ENCODE assay signal across 30 cellular contexts in genomic region chr6:104983776-104984175, GRCh38. TPM values are rescaled to one million over a fixed set of nuclear protein-coding genes. Genes with fewer than 3 reads are reported as not detected.
"Had no signal": no experiment of that assay in that cellular context is flagged by ENCODE, and none has a peak within 500 bp of the region (broad histone marks: within the 10 kb centered on the region; RNA-seq: fewer than 3 reads in every experiment).

No MANE protein-coding gene starts in this region.

- H3K4me1 Mint-ChIP-seq: stimulated activated effector memory CD8-positive, alpha-beta T cell treated with anti-CD3 and anti-CD28 coated beads, Interleukin-12 subunit alpha, Interleukin-12 subunit beta, amount 100 ng/mL, for 72 hours; stimulated activated memory B cell treated with anti-CD40 and anti-IgM and Interleukin-4, amounts not matched to agents 10 μg/mL and 1 μg/mL and 100 μg/mL, for 72 hours; stimulated activated naive B cell treated with anti-CD40 and anti-IgM and Interleukin-4, amounts not matched to agents 10 μg/mL and 1 μg/mL and 100 μg/mL, for 72 hours; stimulated activated naive CD8-positive, alpha-beta T cell treated with anti-CD3 and anti-CD28 coated beads, Interleukin-15, amount 100 ng/mL, for 72 hours had no signal

- H3K27ac Mint-ChIP-seq: stimulated activated effector memory CD8-positive, alpha-beta T cell treated with anti-CD3 and anti-CD28 coated beads, Interleukin-12 subunit alpha, Interleukin-12 subunit beta, amount 100 ng/mL, for 72 hours; stimulated activated memory B cell treated with anti-CD40 and anti-IgM and Interleukin-4, amounts not matched to agents 10 μg/mL and 1 μg/mL and 100 μg/mL, for 72 hours; stimulated activated naive B cell treated with anti-CD40 and anti-IgM and Interleukin-4, amounts not matched to agents 10 μg/mL and 1 μg/mL and 100 μg/mL, for 72 hours; stimulated activated naive CD8-positive, alpha-beta T cell treated with anti-CD3 and anti-CD28 coated beads, Interleukin-15, amount 100 ng/mL, for 72 hours; stimulated activated naive CD8-positive, alpha-beta T cell treated with anti-CD3 and anti-CD28 coated beads, Interleukin-15, Interleukin-2, amounts not matched to agents 100 ng/mL and 50 ng/mL, for 24 hours; type B pancreatic cell had no signal

- H3K27me3 ChIP-seq: stomach, suprapubic skin, testis, thyroid gland, tibial artery, tibial nerve, transverse colon, upper lobe of left lung, upper lobe of right lung, uterus, vagina had no signal

- H3K36me3 ChIP-seq: stomach, suprapubic skin, thoracic aorta, thyroid gland, tibial artery, tibial nerve, transverse colon, upper lobe of left lung, upper lobe of right lung, uterus, vagina had no signal

- ATAC-seq: stimulated activated effector memory CD8-positive, alpha-beta T cell treated with anti-CD3 and anti-CD28 coated beads, Interleukin-12 subunit alpha, Interleukin-12 subunit beta, amount 100 ng/mL, for 72 hours; stimulated activated memory B cell treated with anti-CD40 and anti-IgM and Interleukin-4, amounts not matched to agents 10 μg/mL and 1 μg/mL and 100 μg/mL, for 72 hours; stimulated activated naive B cell treated with anti-CD40 and anti-IgM and Interleukin-4, amounts not matched to agents 10 μg/mL and 1 μg/mL and 100 μg/mL, for 72 hours; stimulated activated naive CD8-positive, alpha-beta T cell treated with anti-CD3 and anti-CD28 coated beads, Interleukin-15, amount 100 ng/mL, for 72 hours; stimulated activated naive CD8-positive, alpha-beta T cell treated with anti-CD3 and anti-CD28 coated beads, Interleukin-15, Interleukin-2, amounts not matched to agents 100 U/mL and 50 U/mL, for 24 hours; upper lobe of right lung had no signal

- H3K4me3 Mint-ChIP-seq: stimulated activated effector memory CD8-positive, alpha-beta T cell treated with anti-CD3 and anti-CD28 coated beads, Interleukin-12 subunit alpha, Interleukin-12 subunit beta, amount 100 ng/mL, for 72 hours; stimulated activated memory B cell treated with anti-CD40 and anti-IgM and Interleukin-4, amounts not matched to agents 10 μg/mL and 1 μg/mL and 100 μg/mL, for 72 hours; stimulated activated naive B cell treated with anti-CD40 and anti-IgM and Interleukin-4, amounts not matched to agents 10 μg/mL and 1 μg/mL and 100 μg/mL, for 72 hours; stimulated activated naive CD8-positive, alpha-beta T cell treated with anti-CD3 and anti-CD28 coated beads, Interleukin-15, amount 100 ng/mL, for 72 hours; stimulated activated naive CD8-positive, alpha-beta T cell treated with anti-CD3 and anti-CD28 coated beads, Interleukin-15, Interleukin-2, amounts not matched to agents 100 ng/mL and 50 ng/mL, for 24 hours; type B pancreatic cell had no signal

- H3K27ac ChIP-seq: stomach, suprapubic skin, testis, thoracic aorta, thyroid gland, tibial artery, tibial nerve, transverse colon, upper lobe of left lung, upper lobe of right lung, uterus, vagina had no signal

- H3K9me3 Mint-ChIP-seq: stimulated activated effector memory CD8-positive, alpha-beta T cell treated with anti-CD3 and anti-CD28 coated beads, Interleukin-12 subunit alpha, Interleukin-12 subunit beta, amount 100 ng/mL, for 72 hours; stimulated activated memory B cell treated with anti-CD40 and anti-IgM and Interleukin-4, amounts not matched to agents 10 μg/mL and 1 μg/mL and 100 μg/mL, for 72 hours; stimulated activated naive B cell treated with anti-CD40 and anti-IgM and Interleukin-4, amounts not matched to agents 10 μg/mL and 1 μg/mL and 100 μg/mL, for 72 hours; stimulated activated naive CD8-positive, alpha-beta T cell treated with anti-CD3 and anti-CD28 coated beads, Interleukin-15, Interleukin-2, amounts not matched to agents 100 ng/mL and 50 ng/mL, for 24 hours; type B pancreatic cell had no signal

- DNase-seq: stimulated activated CD4-positive, alpha-beta T cell treated with anti-CD3 and anti-CD28 coated beads, Interleukin-2, amount 100 ng/mL, for 48 hours; stimulated activated CD4-positive, alpha-beta T cell treated with anti-CD3 and anti-CD28 coated beads, Interleukin-4, amount 100 ng/mL, for 1 hour; stimulated activated CD4-positive, alpha-beta T cell treated with anti-CD3 and anti-CD28 coated beads, Interleukin-4, amount 100 ng/mL, for 24 hours; stimulated activated CD4-positive, alpha-beta T cell treated with anti-CD3 and anti-CD28 coated beads, Interleukin-4, amount 100 ng/mL, for 4 hours; stimulated activated CD8-positive, alpha-beta memory T cell treated with anti-CD3 and anti-CD28 coated beads, Interleukin-4, amount 100 ng/mL, for 48 hours; stimulated activated naive B cell treated with anti-CD40 and anti-IgM and Interleukin-4, amounts not matched to agents 10 μg/mL and 1 μg/mL and 100 μg/mL, for 72 hours; stimulated activated naive CD4-positive, alpha-beta T cell; stimulated activated naive CD4-positive, alpha-beta T cell treated with Interleukin-2 at 50 U/mL for 16 hours; stimulated activated naive CD8-positive, alpha-beta T cell treated with anti-CD3 and anti-CD28 coated beads, Interleukin-15, amount 100 ng/mL, for 72 hours; stimulated activated naive CD8-positive, alpha-beta T cell treated with anti-CD3 and anti-CD28 coated beads, Interleukin-15, Interleukin-2, amounts not matched to agents 100 U/mL and 50 U/mL, for 24 hours; stomach; substantia nigra; testis; thyroid gland; tibial artery; transverse colon; upper lobe of left lung; upper lobe of right lung; uterus had no signal

- H3K4me3 ChIP-seq: stomach, suprapubic skin, testis, thoracic aorta, thyroid gland, tibial artery, tibial nerve, transverse colon, upper lobe of left lung, upper lobe of right lung, uterus, vagina had no signal

- H3K36me3 Mint-ChIP-seq: stimulated activated effector memory CD8-positive, alpha-beta T cell treated with anti-CD3 and anti-CD28 coated beads, Interleukin-12 subunit alpha, Interleukin-12 subunit beta, amount 100 ng/mL, for 72 hours; stimulated activated memory B cell treated with anti-CD40 and anti-IgM and Interleukin-4, amounts not matched to agents 10 μg/mL and 1 μg/mL and 100 μg/mL, for 72 hours; stimulated activated naive B cell treated with anti-CD40 and anti-IgM and Interleukin-4, amounts not matched to agents 10 μg/mL and 1 μg/mL and 100 μg/mL, for 72 hours had no signal

- H3K9me3 ChIP-seq: stomach, suprapubic skin, testis, thoracic aorta, thyroid gland, tibial artery, tibial nerve, transverse colon, upper lobe of left lung, upper lobe of right lung, uterus, vagina had no signal

- H3K4me1 ChIP-seq: stomach, suprapubic skin, testis, thyroid gland, tibial artery, tibial nerve, transverse colon, upper lobe of left lung, upper lobe of right lung, uterus, vagina had no signal

- H3K27me3 Mint-ChIP-seq: stimulated activated naive CD8-positive, alpha-beta T cell treated with anti-CD3 and anti-CD28 coated beads, Interleukin-15, Interleukin-2, amounts not matched to agents 100 ng/mL and 50 ng/mL, for 24 hours; type B pancreatic cell had no signal

RNA-seq across cellular contexts. Expression of gene LIN28B, which starts 26.9 kb away (rescaled TPM):
- total RNA-seq: stomach, subcutaneous adipose tissue, suprapubic skin, thoracic aorta, tibial nerve, transverse colon, upper lobe of right lung, ureter, vagina had no signal
- polyA plus RNA-seq: stomach, urinary bladder had no signal
